In the genomic region with DNA sequence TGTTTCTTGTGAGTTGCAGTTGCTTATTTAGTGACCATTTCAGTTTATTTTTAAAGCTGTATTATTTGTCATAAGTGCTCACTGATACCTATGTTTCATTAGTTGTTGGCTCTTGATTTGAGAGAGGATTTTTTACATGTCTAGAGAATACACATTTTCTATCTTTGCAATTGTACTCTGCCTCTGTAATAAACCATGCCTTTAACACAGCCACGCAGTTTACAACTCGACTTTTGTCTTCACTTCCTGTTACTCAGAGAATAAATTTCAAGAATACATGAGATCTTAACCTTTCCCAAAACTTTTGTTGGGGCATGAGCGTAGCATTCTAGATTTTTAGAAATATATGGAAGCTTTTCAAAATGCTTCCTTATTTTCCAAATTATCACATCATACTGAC, we compare ENCODE assay signal across 23 cellular contexts.
"Had no signal": no experiment of that assay in that cellular context is flagged by ENCODE, and none has a peak within 500 bp of the region (broad histone marks: within the 10 kb centered on the region; RNA-seq: fewer than 3 reads in every experiment).

No MANE protein-coding gene starts in this region.

- DNase-seq: naive thymus-derived CD4-positive, alpha-beta T cell; natural killer cell; occipital lobe; ovary; psoas muscle; right cardiac atrium; right lobe of liver; sigmoid colon; small intestine; stimulated activated CD4-positive, alpha-beta T cell treated with anti-CD3 and anti-CD28 coated beads, Interleukin-15, amount 100 ng/mL, for 24 hours; stimulated activated CD4-positive, alpha-beta T cell treated with anti-CD3 and anti-CD28 coated beads, Interleukin-2, amount 100 ng/mL, for 24 hours; stimulated activated CD4-positive, alpha-beta T cell treated with anti-CD3 and anti-CD28 coated beads, Interleukin-2, amount 100 ng/mL, for 48 hours; stimulated activated CD4-positive, alpha-beta T cell treated with anti-CD3 and anti-CD28 coated beads, Interleukin-4, amount 100 ng/mL, for 24 hours; stimulated activated naive B cell treated with anti-CD40 and anti-IgM and Interleukin-4, amounts not matched to agents 10 μg/mL and 1 μg/mL and 100 μg/mL, for 72 hours; stimulated activated naive CD4-positive, alpha-beta T cell treated with Interleukin-2 at 50 U/mL for 16 hours; stomach; thyroid gland; upper lobe of right lung; uterus had no signal

- H3K27ac ChIP-seq: neural progenitor cell, ovary, psoas muscle, right lobe of liver, stomach, thoracic aorta, thyroid gland, tibial nerve, upper lobe of right lung, uterus had no signal

- FAIRE-seq: small intestine had no signal

- ATAC-seq: naive thymus-derived CD4-positive, alpha-beta T cell; psoas muscle; right cardiac atrium; right lobe of liver; stimulated activated effector memory CD8-positive, alpha-beta T cell treated with anti-CD3 and anti-CD28 coated beads, Interleukin-12 subunit alpha, Interleukin-12 subunit beta, amount 100 ng/mL, for 72 hours; stimulated activated naive B cell treated with anti-CD40 and anti-IgM and Interleukin-4, amounts not matched to agents 10 μg/mL and 1 μg/mL and 100 μg/mL, for 72 hours; upper lobe of right lung had no signal

- H3K4me3 ChIP-seq: neural progenitor cell, ovary, psoas muscle, right lobe of liver, sigmoid colon, stomach, thoracic aorta, thyroid gland, tibial nerve, upper lobe of right lung, uterus had no signal

- H3K36me3 ChIP-seq: neural progenitor cell, ovary, right lobe of liver, sigmoid colon, stomach, thoracic aorta, thyroid gland, tibial nerve, upper lobe of right lung, uterus had no signal

- H3K27me3 ChIP-seq: neural progenitor cell, ovary, right lobe of liver, sigmoid colon, stomach, thyroid gland, tibial nerve, upper lobe of right lung, uterus had no signal

- H3K9ac ChIP-seq: neural progenitor cell had no signal

- H3K4me1 ChIP-seq: neural progenitor cell, psoas muscle, right lobe of liver, thyroid gland, tibial nerve, upper lobe of right lung, uterus had no signal

- H3K9me3 ChIP-seq: ovary, thyroid gland, upper lobe of right lung, uterus had no signal
